8 cellular contexts compared by ENCODE assay signal in genomic region chr5:56816546-56817081, GRCh38. TPM values are rescaled to one million over a fixed set of nuclear protein-coding genes. Genes with fewer than 3 reads are reported as not detected.
DNase-seq lines count a peak whose midpoint lies in the region; ATAC-seq and TF ChIP-seq lines count a peak whose summit lies in the region.

No MANE protein-coding gene starts in this region.

- peaks cover 40% of the 10 kb centered on the region for H3K27me3 ChIP-seq in HUES64 (ENCODE audit: insufficient read depth, low read length)
- no peaks in the 10 kb centered on the region; the same call in 1 of the 2 replicates for H3K27me3 ChIP-seq in iPS DF 6.9 (ENCODE audit: control insufficient read depth, insufficient read depth, low read length)
- no peaks in the 10 kb centered on the region for H3K27me3 ChIP-seq in gastrocnemius medialis

- no peaks in the 10 kb centered on the region for H3K27me3 Mint-ChIP-seq in T-helper 17 cell

- DNase-seq in G401 (ENCODE audit: low spot score) (peak; percentile 52), T-helper 17 cell (peak; percentile 18 to 52 (median 50)), astrocyte of the spinal cord (ENCODE audit: low read depth, low spot score) (peak; percentile 65), iPS DF 6.9 (ENCODE audit: low read depth, low spot score) (no peak), gastrocnemius medialis (peak in 1 of 2 donors; percentile 24), cerebellar nuclear complex (lab: John Stamatoyannopoulos, UW) (no peak)

- peak overlapping the region; percentile 85 for H3K4me3 ChIP-seq in HUES64 (ENCODE audit: low read length)
- H3K4me3 ChIP-seq in astrocyte of the spinal cord (ENCODE audit: low read depth, low read length): peak overlapping the region; percentile 58
- peak overlapping the region; percentile 93; the same call in 1 of the 2 replicates for H3K4me3 ChIP-seq in iPS DF 6.9 (ENCODE audit: low read length)
- H3K4me3 ChIP-seq in gastrocnemius medialis: peak overlapping the region; percentile 66 to 82 (median 76)

- no peak for TF ChIP-seq POLR2A in gastrocnemius medialis (IDR thresholded peaks at IDR 0.05)

- intact Hi-C loops in gastrocnemius medialis (cut with DNase I; ENCODE audit: low total_unique reads): loop anchor here (5.0 kb wide), 2 partner anchors 91 to 136 kb away; partner anchors contain the start of genes MIER3 and SETD9

- H3K9me3 ChIP-seq in HUES64 (ENCODE audit: insufficient read depth, low read depth, low read length) (no peaks in the 10 kb centered on the region), T-helper 17 cell (ENCODE audit: control insufficient read depth, low read length, poor library complexity, severe bottlenecking) (no peaks in the 10 kb centered on the region), iPS DF 6.9 (ENCODE audit: control insufficient read depth, insufficient read depth, low read length) (no peaks in the 10 kb centered on the region), gastrocnemius medialis (no peaks in the 10 kb centered on the region)

- no peak overlapping the region for H3K9ac ChIP-seq in HUES64 (ENCODE audit: low read depth, low read length)

- H3K27ac ChIP-seq in HUES64 (ENCODE audit: low read depth, low read length): peak overlapping the region; percentile 34; the same call in 1 of the 2 replicates
- no peak overlapping the region for H3K27ac ChIP-seq in iPS DF 6.9 (ENCODE audit: low read length)
- peak overlapping the region; percentile 75 to 94 (median 84) for H3K27ac ChIP-seq in gastrocnemius medialis

- H3K4me1 Mint-ChIP-seq in T-helper 17 cell: peaks cover 36% of the 10 kb centered on the region

- H3K36me3 Mint-ChIP-seq in T-helper 17 cell (ENCODE audit: low read depth): peaks cover 9% of the 10 kb centered on the region

- TF ChIP-seq CTCF in astrocyte of the spinal cord (IDR thresholded peaks at IDR 0.05; ENCODE audit: low read depth, low read length): no peak
- no peak for TF ChIP-seq CTCF in gastrocnemius medialis (IDR thresholded peaks at IDR 0.05 in 4 of 5, conservative IDR thresholded peaks at IDR 0.05 in 1 of 5)

- in situ Hi-C loops in G401 (cut with HindIII; ENCODE audit: low sequenced_read_pairs) (no loop called here), astrocyte of the spinal cord (cut with HindIII; ENCODE audit: low sequenced_read_pairs) (no loop called here), gastrocnemius medialis (cut with MboI; ENCODE audit: low sequenced_read_pairs in 4 of 4) (no loop called here)

- H3K4me3 Mint-ChIP-seq in T-helper 17 cell: peak overlapping the region; percentile 93

- WGBS in HUES64: under 1% methylated on average over 43 of the region's 43 CpGs
- WGBS in iPS DF 6.9 (ENCODE audit: insufficient coverage, insufficient read length): no CpG with 5 or more reads among the region's 43 CpGs

- H3K4me1 ChIP-seq in HUES64 (ENCODE audit: insufficient read depth, low read length) (peaks cover 31% of the 10 kb centered on the region), iPS DF 6.9 (ENCODE audit: control insufficient read depth, insufficient read depth, low read length) (peaks cover 2% of the 10 kb centered on the region; the same call in 1 of the 2 replicates), gastrocnemius medialis (peaks cover 36 to 38% of the 10 kb centered on the region in 2 donors)

- ATAC-seq in GM21526 (IDR thresholded peaks at IDR 0.05; ENCODE audit: low FRiP score, unreplicated experiment): peak; percentile 47
- peak; percentile 20 for ATAC-seq in T-helper 17 cell
- peak; percentile 33 to 39 for ATAC-seq in gastrocnemius medialis

- H3K27ac Mint-ChIP-seq in T-helper 17 cell: peak overlapping the region; percentile 98

- no peaks in the 10 kb centered on the region for H3K36me3 ChIP-seq in HUES64 (ENCODE audit: insufficient read depth, low read length)
- no peaks in the 10 kb centered on the region for H3K36me3 ChIP-seq in iPS DF 6.9 (ENCODE audit: control insufficient read depth, insufficient read depth, low read length)
- H3K36me3 ChIP-seq in gastrocnemius medialis: no peaks in the 10 kb centered on the region

RNA-seq across cellular contexts. Expression of gene MAP3K1, which starts 1.3 kb away (rescaled TPM):
- total RNA-seq in G401 (2014; rRNA removed; shearing (Covaris generic)): 2.8 and 6.8 TPM in 2 replicates
- 8.0 TPM for polyA plus RNA-seq in HUES64 (2013, experiment 1 of 2)
- polyA plus RNA-seq in HUES64 (2013, experiment 2 of 2): 8.6 TPM
- 100 to 1,000 TPM in 1 of 2 donors, 10 to 100 TPM in 1; 99.2 to 120 TPM for total RNA-seq in T-helper 17 cell
- total RNA-seq in gastrocnemius medialis: 1 to 10 TPM; 4.2 to 6.8 (median 5.4) TPM

Comparison
In these comparisons a context has a peak if more than half of its experiments do, and no peak if none do; other contexts are left out.
1. DNase-seq: peak in G401 (single experiment), T-helper 17 cell (3 of 3) and astrocyte of the spinal cord (single experiment); none in iPS DF 6.9 (single experiment) and cerebellar nuclear complex (0 of 2).
2. RNA of gene MAP3K1, which starts 1.3 kb away (total RNA-seq): 99.2 to 120 TPM in T-helper 17 cell; 2.8 to 6.8 TPM in G401 and 4.2 to 6.8 TPM in gastrocnemius medialis; every median in the first group is over 10 times any median in the second.
3. Peak in every context shown above with its lines, with median percentiles within 50 percentile points of each other: ATAC-seq and H3K4me3 ChIP-seq.